1 cellular context compared by ENCODE assay signal in genomic region chr17:42535400-42536047, GRCh38.
A peak's percentile ranks its signal among the peaks of the same experiment; 100 is the strongest.
TF ChIP-seq lines count a peak whose summit lies in the region.

No MANE protein-coding gene starts in this region.

TF ChIP-seq in K562, 482 proteins besides CTCF, POLR2A, EP300 and RAD21 (continued from another document and continues in another):
- TF ChIP-seq SFPQ (IDR thresholded peaks at IDR 0.05; ENCODE audit: low read depth, low read length) (no peak), ZNF79 (CRISPR knock-in tag; IDR thresholded peaks at IDR 0.05; ENCODE audit: low read depth) (peak; percentile 93), XRCC3 (IDR thresholded peaks at IDR 0.05) (no peak), ZC3H11A (IDR thresholded peaks at IDR 0.05; ENCODE audit: low read depth, low read length) (no peak), RNF2 (IDR thresholded peaks at IDR 0.05) (no peak), BRD9 (IDR thresholded peaks at IDR 0.05; ENCODE audit: low read depth, partially characterized antibody) (peak; percentile 52), SMAD1 (IDR thresholded peaks at IDR 0.05; ENCODE audit: low read depth, low read length, partially characterized antibody) (no peak), RBM39 (optimal IDR thresholded peaks at IDR 0.05; ENCODE audit: low read depth, low read length) (no peak), TOE1 (IDR thresholded peaks at IDR 0.05; ENCODE audit: borderline replicate concordance) (no peak), TOE1 (CRISPR knock-in tag; IDR thresholded peaks at IDR 0.05; ENCODE audit: borderline replicate concordance, low read depth) (no peak), ETV6 (IDR thresholded peaks at IDR 0.05; ENCODE audit: borderline replicate concordance in 1 of 2, low read depth in 2 of 2, low read length in 1 of 2) (no peak), ETV6 (CRISPR knock-in tag; IDR thresholded peaks at IDR 0.05; ENCODE audit: borderline replicate concordance) (no peak), SMAD3 (CRISPR knock-in tag; conservative IDR thresholded peaks at IDR 0.05) (peak; percentile 98), GATAD2A (IDR thresholded peaks at IDR 0.05) (0 out of 2 replicates have a peak, but pooled peaks have one; percentile 65), FOXJ3 (CRISPR knock-in tag; IDR thresholded peaks at IDR 0.05) (no peak), MCM3 (IDR thresholded peaks at IDR 0.05) (no peak), E4F1 (CRISPR knock-in tag; IDR thresholded peaks at IDR 0.05; ENCODE audit: borderline replicate concordance) (peak; percentile 83), CBX1 (IDR thresholded peaks at IDR 0.05; ENCODE audit: low read depth) (no peak), WHSC1 (IDR thresholded peaks at IDR 0.05; ENCODE audit: low read length) (no peak), SAP30 (IDR thresholded peaks at IDR 0.05; ENCODE audit: borderline replicate concordance, insufficient read depth, low read depth, low read length, poor library complexity, severe bottlenecking) (no peak), MYBL2 (IDR thresholded peaks at IDR 0.05; ENCODE audit: low read depth) (no peak), MYBL2 (CRISPR knock-in tag; IDR thresholded peaks at IDR 0.05; ENCODE audit: borderline replicate concordance) (no peak), KLF13 (tag; IDR thresholded peaks at IDR 0.05; ENCODE audit: borderline replicate concordance, low read depth) (peak; percentile 78; the same call in 1 of the 2 replicates), YBX1 (IDR thresholded peaks at IDR 0.05) (no peak), ZNF436 (CRISPR knock-in tag; IDR thresholded peaks at IDR 0.05) (no peak), ZBTB9 (CRISPR knock-in tag; IDR thresholded peaks at IDR 0.05) (peak; percentile 96; the same call in 1 of the 2 replicates), STAG1 (CRISPR knock-in tag; IDR thresholded peaks at IDR 0.05; ENCODE audit: borderline replicate concordance) (no peak), CTCFL (IDR thresholded peaks at IDR 0.05; ENCODE audit: borderline replicate concordance, insufficient read depth, low read depth, low read length, poor library complexity, severe bottlenecking) (no peak), NR3C1 (CRISPR knock-in tag; IDR thresholded peaks at IDR 0.05) (no peak), ZBTB12 (CRISPR knock-in tag; IDR thresholded peaks at IDR 0.05) (peak; percentile 89), USF1 (CRISPR knock-in tag; IDR thresholded peaks at IDR 0.05) (no peak), KLF16 (IDR thresholded peaks at IDR 0.05) (peak; percentile 19; the same call in 1 of the 2 replicates), ZMIZ1 (IDR thresholded peaks at IDR 0.05; ENCODE audit: low read depth in 2 of 2, low read length in 2 of 2) (no peak), POU5F1 (IDR thresholded peaks at IDR 0.05; ENCODE audit: borderline replicate concordance, low read depth, low read length, partially characterized antibody) (no peak), ZNF384 (IDR thresholded peaks at IDR 0.05; ENCODE audit: low read depth, low read length) (no peak), CEBPB (tag; IDR thresholded peaks at IDR 0.05) (no peak), CCNT2 (IDR thresholded peaks at IDR 0.05; ENCODE audit: borderline replicate concordance, extremely low read depth, insufficient read length, low read depth, low read length) (no peak), ETV1 (tag; conservative IDR thresholded peaks at IDR 0.05; ENCODE audit: low read depth) (peak; percentile 75), FOXA3 (CRISPR knock-in tag; conservative IDR thresholded peaks at IDR 0.05 in 1 of 2, IDR thresholded peaks at IDR 0.05 in 1 of 2) (no peak; a peak in 1 of 4 replicates), NFE2L1 (tag; IDR thresholded peaks at IDR 0.05; ENCODE audit: borderline replicate concordance, low read depth) (peak; percentile 50; the same call in 1 of the 2 replicates), XRCC4 (IDR thresholded peaks at IDR 0.05; ENCODE audit: extremely low read depth, insufficient read depth, insufficient read length) (no peak), VEZF1 (CRISPR knock-in tag; IDR thresholded peaks at IDR 0.05) (peak; percentile 4; the same call in 1 of the 2 replicates), PREB (CRISPR knock-in tag; IDR thresholded peaks at IDR 0.05) (peak; percentile 95; the same call in 1 of the 2 replicates), ZFPM2 (CRISPR knock-in tag; IDR thresholded peaks at IDR 0.05) (no peak), FOXK1 (CRISPR knock-in tag; IDR thresholded peaks at IDR 0.05; ENCODE audit: borderline replicate concordance) (no peak), PML (IDR thresholded peaks at IDR 0.05; ENCODE audit: low read length) (no peak), ASH1L (IDR thresholded peaks at IDR 0.05; ENCODE audit: borderline replicate concordance, low read depth, partially characterized antibody) (peak; percentile 59)
